In the genomic region with DNA sequence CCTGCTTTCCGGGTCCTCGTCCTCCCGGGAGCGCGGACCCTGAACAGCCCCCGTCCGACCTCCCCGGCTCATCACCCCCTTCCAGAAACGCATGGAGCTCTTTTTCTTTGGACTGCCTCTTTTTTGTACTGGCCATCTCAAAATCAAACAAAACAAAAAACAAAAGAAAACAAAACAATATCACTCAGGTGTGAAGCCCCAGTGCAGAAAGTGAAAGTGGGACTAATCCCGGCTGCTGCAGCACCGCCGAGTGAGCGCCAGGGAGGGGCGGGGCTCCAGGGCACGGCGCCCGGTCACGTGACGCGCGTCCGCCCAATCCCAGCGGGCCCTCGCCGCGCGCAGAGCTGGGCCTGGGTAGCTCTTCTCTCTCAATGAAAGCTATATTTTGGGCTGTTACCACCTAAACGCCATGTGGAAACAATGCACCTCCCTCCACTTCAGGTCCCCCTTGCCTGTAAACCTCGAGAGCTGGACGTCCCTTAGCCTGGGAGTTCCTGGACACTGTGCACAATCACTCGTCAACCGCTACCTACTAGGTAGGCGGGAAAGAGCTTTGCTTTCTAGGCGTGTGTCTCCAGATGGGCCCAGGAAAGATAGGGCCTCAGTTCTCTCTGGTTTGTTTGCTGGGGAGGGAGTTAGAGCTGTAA, we compare ENCODE assay signal across 1 cellular context.
TF ChIP-seq lines count a peak whose summit lies in the region.

No MANE protein-coding gene starts in this region.

TF ChIP-seq in HEK293, 187 proteins besides CTCF, POLR2A, EP300 and RAD21 (continued from another document and continues in another):
- TF ChIP-seq, protein P1, sequence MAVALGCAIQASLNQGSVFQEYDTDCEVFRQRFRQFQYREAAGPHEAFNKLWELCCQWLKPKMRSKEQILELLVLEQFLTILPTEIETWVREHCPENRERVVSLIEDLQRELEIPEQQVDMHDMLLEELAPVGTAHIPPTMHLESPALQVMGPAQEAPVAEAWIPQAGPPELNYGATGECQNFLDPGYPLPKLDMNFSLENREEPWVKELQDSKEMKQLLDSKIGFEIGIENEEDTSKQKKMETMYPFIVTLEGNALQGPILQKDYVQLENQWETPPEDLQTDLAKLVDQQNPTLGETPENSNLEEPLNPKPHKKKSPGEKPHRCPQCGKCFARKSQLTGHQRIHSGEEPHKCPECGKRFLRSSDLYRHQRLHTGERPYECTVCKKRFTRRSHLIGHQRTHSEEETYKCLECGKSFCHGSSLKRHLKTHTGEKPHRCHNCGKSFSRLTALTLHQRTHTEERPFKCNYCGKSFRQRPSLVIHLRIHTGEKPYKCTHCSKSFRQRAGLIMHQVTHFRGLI (tag by site-specific recombination; IDR thresholded peaks at IDR 0.05) = no peak
- no peak for TF ChIP-seq ZNF76 (tag by site-specific recombination; IDR thresholded peaks at IDR 0.05; ENCODE audit: borderline replicate concordance, low read depth)
- TF ChIP-seq, protein P2, sequence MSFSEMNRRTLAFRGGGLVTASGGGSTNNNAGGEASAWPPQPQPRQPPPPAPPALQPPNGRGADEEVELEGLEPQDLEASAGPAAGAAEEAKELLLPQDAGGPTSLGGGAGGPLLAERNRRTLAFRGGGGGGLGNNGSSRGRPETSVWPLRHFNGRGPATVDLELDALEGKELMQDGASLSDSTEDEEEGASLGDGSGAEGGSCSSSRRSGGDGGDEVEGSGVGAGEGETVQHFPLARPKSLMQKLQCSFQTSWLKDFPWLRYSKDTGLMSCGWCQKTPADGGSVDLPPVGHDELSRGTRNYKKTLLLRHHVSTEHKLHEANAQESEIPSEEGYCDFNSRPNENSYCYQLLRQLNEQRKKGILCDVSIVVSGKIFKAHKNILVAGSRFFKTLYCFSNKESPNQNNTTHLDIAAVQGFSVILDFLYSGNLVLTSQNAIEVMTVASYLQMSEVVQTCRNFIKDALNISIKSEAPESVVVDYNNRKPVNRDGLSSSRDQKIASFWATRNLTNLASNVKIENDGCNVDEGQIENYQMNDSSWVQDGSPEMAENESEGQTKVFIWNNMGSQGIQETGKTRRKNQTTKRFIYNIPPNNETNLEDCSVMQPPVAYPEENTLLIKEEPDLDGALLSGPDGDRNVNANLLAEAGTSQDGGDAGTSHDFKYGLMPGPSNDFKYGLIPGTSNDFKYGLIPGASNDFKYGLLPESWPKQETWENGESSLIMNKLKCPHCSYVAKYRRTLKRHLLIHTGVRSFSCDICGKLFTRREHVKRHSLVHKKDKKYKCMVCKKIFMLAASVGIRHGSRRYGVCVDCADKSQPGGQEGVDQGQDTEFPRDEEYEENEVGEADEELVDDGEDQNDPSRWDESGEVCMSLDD (tag by site-specific recombination; IDR thresholded peaks at IDR 0.05) = no peak
- TF ChIP-seq ZNF776 (tag by site-specific recombination; IDR thresholded peaks at IDR 0.05; ENCODE audit: borderline replicate concordance) = no peak
- TF ChIP-seq ZNF501 (tag by site-specific recombination; IDR thresholded peaks at IDR 0.05) = peak; percentile 58; the same call in 1 of the 2 replicates
- TF ChIP-seq ZNF239 (tag by site-specific recombination; IDR thresholded peaks at IDR 0.05) = no peak
- peak; percentile 97 for TF ChIP-seq ZNF341 (tag by site-specific recombination; IDR thresholded peaks at IDR 0.05; ENCODE audit: low read depth)
- TF ChIP-seq ZBTB20 (tag by site-specific recombination; IDR thresholded peaks at IDR 0.05) = no peak
- no peak for TF ChIP-seq ZNF140 (tag by site-specific recombination; IDR thresholded peaks at IDR 0.05)
- no peak for TF ChIP-seq IKZF3 (tag by site-specific recombination; IDR thresholded peaks at IDR 0.05)
- TF ChIP-seq, protein P3, sequence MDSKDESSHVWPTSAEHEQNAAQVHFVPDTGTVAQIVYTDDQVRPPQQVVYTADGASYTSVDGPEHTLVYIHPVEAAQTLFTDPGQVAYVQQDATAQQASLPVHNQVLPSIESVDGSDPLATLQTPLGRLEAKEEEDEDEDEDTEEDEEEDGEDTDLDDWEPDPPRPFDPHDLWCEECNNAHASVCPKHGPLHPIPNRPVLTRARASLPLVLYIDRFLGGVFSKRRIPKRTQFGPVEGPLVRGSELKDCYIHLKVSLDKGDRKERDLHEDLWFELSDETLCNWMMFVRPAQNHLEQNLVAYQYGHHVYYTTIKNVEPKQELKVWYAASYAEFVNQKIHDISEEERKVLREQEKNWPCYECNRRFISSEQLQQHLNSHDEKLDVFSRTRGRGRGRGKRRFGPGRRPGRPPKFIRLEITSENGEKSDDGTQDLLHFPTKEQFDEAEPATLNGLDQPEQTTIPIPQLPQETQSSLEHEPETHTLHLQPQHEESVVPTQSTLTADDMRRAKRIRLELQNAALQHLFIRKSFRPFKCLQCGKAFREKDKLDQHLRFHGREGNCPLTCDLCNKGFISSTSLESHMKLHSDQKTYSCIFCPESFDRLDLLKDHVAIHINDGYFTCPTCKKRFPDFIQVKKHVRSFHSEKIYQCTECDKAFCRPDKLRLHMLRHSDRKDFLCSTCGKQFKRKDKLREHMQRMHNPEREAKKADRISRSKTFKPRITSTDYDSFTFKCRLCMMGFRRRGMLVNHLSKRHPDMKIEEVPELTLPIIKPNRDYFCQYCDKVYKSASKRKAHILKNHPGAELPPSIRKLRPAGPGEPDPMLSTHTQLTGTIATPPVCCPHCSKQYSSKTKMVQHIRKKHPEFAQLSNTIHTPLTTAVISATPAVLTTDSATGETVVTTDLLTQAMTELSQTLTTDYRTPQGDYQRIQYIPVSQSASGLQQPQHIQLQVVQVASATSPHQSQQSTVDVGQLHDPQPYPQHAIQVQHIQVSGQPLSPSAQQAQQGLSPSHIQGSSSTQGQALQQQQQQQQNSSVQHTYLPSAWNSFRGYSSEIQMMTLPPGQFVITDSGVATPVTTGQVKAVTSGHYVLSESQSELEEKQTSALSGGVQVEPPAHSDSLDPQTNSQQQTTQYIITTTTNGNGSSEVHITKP (tag by site-specific recombination; IDR thresholded peaks at IDR 0.05) = no peak; the same call in 1 of the 2 replicates
- no peak for TF ChIP-seq KLF7 (tag by site-specific recombination; IDR thresholded peaks at IDR 0.05; ENCODE audit: borderline replicate concordance)
- no peak for TF ChIP-seq ZNF549 (tag by site-specific recombination; IDR thresholded peaks at IDR 0.05)
- TF ChIP-seq, protein P4, sequence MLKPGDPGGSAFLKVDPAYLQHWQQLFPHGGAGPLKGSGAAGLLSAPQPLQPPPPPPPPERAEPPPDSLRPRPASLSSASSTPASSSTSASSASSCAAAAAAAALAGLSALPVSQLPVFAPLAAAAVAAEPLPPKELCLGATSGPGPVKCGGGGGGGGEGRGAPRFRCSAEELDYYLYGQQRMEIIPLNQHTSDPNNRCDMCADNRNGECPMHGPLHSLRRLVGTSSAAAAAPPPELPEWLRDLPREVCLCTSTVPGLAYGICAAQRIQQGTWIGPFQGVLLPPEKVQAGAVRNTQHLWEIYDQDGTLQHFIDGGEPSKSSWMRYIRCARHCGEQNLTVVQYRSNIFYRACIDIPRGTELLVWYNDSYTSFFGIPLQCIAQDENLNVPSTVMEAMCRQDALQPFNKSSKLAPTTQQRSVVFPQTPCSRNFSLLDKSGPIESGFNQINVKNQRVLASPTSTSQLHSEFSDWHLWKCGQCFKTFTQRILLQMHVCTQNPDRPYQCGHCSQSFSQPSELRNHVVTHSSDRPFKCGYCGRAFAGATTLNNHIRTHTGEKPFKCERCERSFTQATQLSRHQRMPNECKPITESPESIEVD (tag by site-specific recombination; IDR thresholded peaks at IDR 0.05) = no peak
- TF ChIP-seq SALL2 (tag by site-specific recombination; IDR thresholded peaks at IDR 0.05; ENCODE audit: borderline replicate concordance) = no peak
- no peak for TF ChIP-seq GLIS1 (tag by site-specific recombination; IDR thresholded peaks at IDR 0.05)
- no peak for TF ChIP-seq SCRT1 (tag by site-specific recombination; IDR thresholded peaks at IDR 0.05; ENCODE audit: borderline replicate concordance)
- TF ChIP-seq ZNF521 (tag by site-specific recombination; IDR thresholded peaks at IDR 0.05) = no peak
- no peak for TF ChIP-seq EGR2 (tag by site-specific recombination; IDR thresholded peaks at IDR 0.05; ENCODE audit: low read depth)
- no peak for TF ChIP-seq ZNF843 (tag by site-specific recombination; IDR thresholded peaks at IDR 0.05)
- TF ChIP-seq ZNF302 (tag by site-specific recombination; IDR thresholded peaks at IDR 0.05; ENCODE audit: low read depth) = no peak
- TF ChIP-seq ZBTB21 (tag by site-specific recombination; IDR thresholded peaks at IDR 0.05) = no peak
- TF ChIP-seq HOXA7 (CRISPR knock-in tag; IDR thresholded peaks at IDR 0.05; ENCODE audit: borderline replicate concordance) = no peak
- TF ChIP-seq GFI1B (tag by site-specific recombination; IDR thresholded peaks at IDR 0.05) = no peak
- TF ChIP-seq, protein P5, sequence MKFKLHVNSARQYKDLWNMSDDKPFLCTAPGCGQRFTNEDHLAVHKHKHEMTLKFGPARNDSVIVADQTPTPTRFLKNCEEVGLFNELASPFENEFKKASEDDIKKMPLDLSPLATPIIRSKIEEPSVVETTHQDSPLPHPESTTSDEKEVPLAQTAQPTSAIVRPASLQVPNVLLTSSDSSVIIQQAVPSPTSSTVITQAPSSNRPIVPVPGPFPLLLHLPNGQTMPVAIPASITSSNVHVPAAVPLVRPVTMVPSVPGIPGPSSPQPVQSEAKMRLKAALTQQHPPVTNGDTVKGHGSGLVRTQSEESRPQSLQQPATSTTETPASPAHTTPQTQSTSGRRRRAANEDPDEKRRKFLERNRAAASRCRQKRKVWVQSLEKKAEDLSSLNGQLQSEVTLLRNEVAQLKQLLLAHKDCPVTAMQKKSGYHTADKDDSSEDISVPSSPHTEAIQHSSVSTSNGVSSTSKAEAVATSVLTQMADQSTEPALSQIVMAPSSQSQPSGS (tag by site-specific recombination; IDR thresholded peaks at IDR 0.05; ENCODE audit: low read depth) = no peak
- TF ChIP-seq, protein P6, sequence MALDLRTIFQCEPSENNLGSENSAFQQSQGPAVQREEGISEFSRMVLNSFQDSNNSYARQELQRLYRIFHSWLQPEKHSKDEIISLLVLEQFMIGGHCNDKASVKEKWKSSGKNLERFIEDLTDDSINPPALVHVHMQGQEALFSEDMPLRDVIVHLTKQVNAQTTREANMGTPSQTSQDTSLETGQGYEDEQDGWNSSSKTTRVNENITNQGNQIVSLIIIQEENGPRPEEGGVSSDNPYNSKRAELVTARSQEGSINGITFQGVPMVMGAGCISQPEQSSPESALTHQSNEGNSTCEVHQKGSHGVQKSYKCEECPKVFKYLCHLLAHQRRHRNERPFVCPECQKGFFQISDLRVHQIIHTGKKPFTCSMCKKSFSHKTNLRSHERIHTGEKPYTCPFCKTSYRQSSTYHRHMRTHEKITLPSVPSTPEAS (tag by site-specific recombination; IDR thresholded peaks at IDR 0.05) = no peak
- TF ChIP-seq, protein P7, sequence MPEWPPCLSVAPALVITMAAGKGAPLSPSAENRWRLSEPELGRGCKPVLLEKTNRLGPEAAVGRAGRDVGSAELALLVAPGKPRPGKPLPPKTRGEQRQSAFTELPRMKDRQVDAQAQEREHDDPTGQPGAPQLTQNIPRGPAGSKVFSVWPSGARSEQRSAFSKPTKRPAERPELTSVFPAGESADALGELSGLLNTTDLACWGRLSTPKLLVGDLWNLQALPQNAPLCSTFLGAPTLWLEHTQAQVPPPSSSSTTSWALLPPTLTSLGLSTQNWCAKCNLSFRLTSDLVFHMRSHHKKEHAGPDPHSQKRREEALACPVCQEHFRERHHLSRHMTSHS (tag by site-specific recombination; IDR thresholded peaks at IDR 0.05) = no peak
- TF ChIP-seq ZNF112 (tag by site-specific recombination; IDR thresholded peaks at IDR 0.05) = no peak
- TF ChIP-seq, protein P8, sequence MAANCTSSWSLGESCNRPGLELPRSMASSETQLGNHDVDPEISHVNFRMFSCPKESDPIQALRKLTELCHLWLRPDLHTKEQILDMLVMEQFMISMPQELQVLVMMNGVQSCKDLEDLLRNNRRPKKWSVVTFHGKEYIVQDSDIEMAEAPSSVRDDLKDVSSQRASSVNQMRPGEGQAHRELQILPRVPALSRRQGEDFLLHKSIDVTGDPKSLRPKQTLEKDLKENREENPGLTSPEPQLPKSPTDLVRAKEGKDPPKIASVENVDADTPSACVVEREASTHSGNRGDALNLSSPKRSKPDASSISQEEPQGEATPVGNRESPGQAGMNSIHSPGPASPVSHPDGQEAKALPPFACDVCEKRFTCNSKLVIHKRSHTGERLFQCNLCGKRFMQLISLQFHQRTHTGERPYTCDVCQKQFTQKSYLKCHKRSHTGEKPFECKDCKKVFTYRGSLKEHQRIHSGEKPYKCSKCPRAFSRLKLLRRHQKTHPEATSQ (tag by site-specific recombination; IDR thresholded peaks at IDR 0.05) = no peak
- TF ChIP-seq ZNF658 (tag by site-specific recombination; IDR thresholded peaks at IDR 0.05) = no peak
- no peak for TF ChIP-seq ZNF600 (tag by site-specific recombination; IDR thresholded peaks at IDR 0.05)
- no peak for TF ChIP-seq REPIN1 (tag by site-specific recombination; IDR thresholded peaks at IDR 0.05; ENCODE audit: low read depth)
- TF ChIP-seq ZNF560 (tag by site-specific recombination; IDR thresholded peaks at IDR 0.05; ENCODE audit: borderline replicate concordance) = no peak
- no peak for TF ChIP-seq ZNF391 (tag by site-specific recombination; IDR thresholded peaks at IDR 0.05; ENCODE audit: borderline replicate concordance, low read depth)
- TF ChIP-seq ZNF2 (tag by site-specific recombination; IDR thresholded peaks at IDR 0.05) = no peak; the same call in 1 of the 2 replicates
- 0 out of 2 replicates have a peak, but pooled peaks have one; percentile 19 for TF ChIP-seq ZFHX2 (tag by site-specific recombination; conservative IDR thresholded peaks at IDR 0.05)
- no peak for TF ChIP-seq ZNF747 (tag by site-specific recombination; IDR thresholded peaks at IDR 0.05)
- TF ChIP-seq ZNF624 (tag by site-specific recombination; IDR thresholded peaks at IDR 0.05) = no peak
- TF ChIP-seq RBAK (tag by site-specific recombination; IDR thresholded peaks at IDR 0.05) = no peak
- TF ChIP-seq ZNF701 (tag by site-specific recombination; IDR thresholded peaks at IDR 0.05) = no peak
- TF ChIP-seq ZEB2 (tag by site-specific recombination; IDR thresholded peaks at IDR 0.05) = no peak; the same call in 1 of the 2 replicates
- no peak for TF ChIP-seq HOXD13 (CRISPR knock-in tag; IDR thresholded peaks at IDR 0.05; ENCODE audit: borderline replicate concordance)
- no peak for TF ChIP-seq TCF7L2 (IDR thresholded peaks at IDR 0.05; ENCODE audit: borderline replicate concordance, low read depth, low read length)
